Comparison of ENCODE assay signal across 1 cellular context in genomic region chr9:35800530-35800929, GRCh38.
TF ChIP-seq lines count a peak whose summit lies in the region.

No MANE protein-coding gene starts in this region.

TF ChIP-seq in K562, 482 proteins besides CTCF, POLR2A, EP300 and RAD21:
- TF ChIP-seq PRDM10 (IDR thresholded peaks at IDR 0.05; ENCODE audit: partially characterized antibody) (peak; percentile 48), SFPQ (IDR thresholded peaks at IDR 0.05; ENCODE audit: low read depth, low read length) (no peak)
